ENCODE assay signal across 1 cellular context in genomic region chr16:12758031-12758669, GRCh38.
A peak's percentile ranks its signal among the peaks of the same experiment; 100 is the strongest.
TF ChIP-seq lines count a peak whose summit lies in the region.

No MANE protein-coding gene starts in this region.

TF ChIP-seq in K562, 482 proteins besides CTCF, POLR2A, EP300 and RAD21 (continued from another document and continues in another):
- TF ChIP-seq ZNF655 (CRISPR knock-in tag; IDR thresholded peaks at IDR 0.05) (no peak), ZSCAN32 (CRISPR knock-in tag; IDR thresholded peaks at IDR 0.05) (no peak), SRSF3 (IDR thresholded peaks at IDR 0.05; ENCODE audit: insufficient read depth, low read length) (no peak), POLR3G (IDR thresholded peaks at IDR 0.05; ENCODE audit: extremely low read depth, insufficient read length, insufficient replicate concordance) (no peak), THAP7 (CRISPR knock-in tag; IDR thresholded peaks at IDR 0.05) (no peak), ZNF3 (CRISPR knock-in tag; IDR thresholded peaks at IDR 0.05) (no peak), RFX1 (IDR thresholded peaks at IDR 0.05) (peak; percentile 30; the same call in 1 of the 2 replicates), FOSL1 (tag; conservative IDR thresholded peaks at IDR 0.05) (peak; percentile 91), TCF7L2 (IDR thresholded peaks at IDR 0.05; ENCODE audit: low read depth, low read length) (no peak), NR3C1 (CRISPR knock-in tag; IDR thresholded peaks at IDR 0.05) (no peak), ATF1 (CRISPR knock-in tag; IDR thresholded peaks at IDR 0.05) (no peak), ATF1 (tag; IDR thresholded peaks at IDR 0.05) (peak; percentile 56; the same call in 1 of the 2 replicates), TRIM24 (IDR thresholded peaks at IDR 0.05) (no peak), GMEB1 (CRISPR knock-in tag; IDR thresholded peaks at IDR 0.05) (no peak), ZFPM2 (CRISPR knock-in tag; IDR thresholded peaks at IDR 0.05) (no peak), MBD2 (IDR thresholded peaks at IDR 0.05; ENCODE audit: borderline replicate concordance, low read depth) (no peak), MXI1 (IDR thresholded peaks at IDR 0.05; ENCODE audit: low read depth, low read length) (no peak), PTRF (tag; IDR thresholded peaks at IDR 0.05) (no peak), DPF2 (IDR thresholded peaks at IDR 0.05) (peak; percentile 76), NELFE (IDR thresholded peaks at IDR 0.05; ENCODE audit: insufficient read depth, insufficient read length) (no peak), RBM25 (IDR thresholded peaks at IDR 0.05; ENCODE audit: low read depth, low read length, severe bottlenecking) (no peak), ZNF639 (CRISPR knock-in tag; conservative IDR thresholded peaks at IDR 0.05 in 1 of 2, IDR thresholded peaks at IDR 0.05 in 1 of 2) (peak in 1 of 2 experiments; percentile 28; a peak in 1 of 4 replicates), JUNB (CRISPR knock-in tag; conservative IDR thresholded peaks at IDR 0.05) (no peak), ELK1 (CRISPR knock-in tag; IDR thresholded peaks at IDR 0.05) (no peak), SAFB (IDR thresholded peaks at IDR 0.05; ENCODE audit: borderline replicate concordance, low read depth, low read length) (no peak), MLX (CRISPR knock-in tag; conservative IDR thresholded peaks at IDR 0.05) (no peak), ZBTB40 (IDR thresholded peaks at IDR 0.05) (no peak), ZBTB40 (CRISPR knock-in tag; IDR thresholded peaks at IDR 0.05) (no peak), CREB3 (tag; conservative IDR thresholded peaks at IDR 0.05; ENCODE audit: low read depth) (no peak), ZNF511 (CRISPR knock-in tag; IDR thresholded peaks at IDR 0.05) (no peak), ZNF398 (CRISPR knock-in tag; IDR thresholded peaks at IDR 0.05) (no peak), MECOM (CRISPR knock-in tag; IDR thresholded peaks at IDR 0.05) (no peak), MITF (IDR thresholded peaks at IDR 0.05) (no peak), ZSCAN29 (IDR thresholded peaks at IDR 0.05) (no peak), ELF2 (CRISPR knock-in tag; IDR thresholded peaks at IDR 0.05) (no peak), CC2D1A (IDR thresholded peaks at IDR 0.05) (no peak), SIX5 (IDR thresholded peaks at IDR 0.05; ENCODE audit: borderline replicate concordance in 1 of 2, insufficient read depth in 1 of 2, low read depth in 1 of 2, low read length in 2 of 2) (no peak), TFAM (CRISPR knock-in tag; conservative IDR thresholded peaks at IDR 0.05) (no peak)
